13 cellular contexts compared by ENCODE assay signal in the genomic region with DNA sequence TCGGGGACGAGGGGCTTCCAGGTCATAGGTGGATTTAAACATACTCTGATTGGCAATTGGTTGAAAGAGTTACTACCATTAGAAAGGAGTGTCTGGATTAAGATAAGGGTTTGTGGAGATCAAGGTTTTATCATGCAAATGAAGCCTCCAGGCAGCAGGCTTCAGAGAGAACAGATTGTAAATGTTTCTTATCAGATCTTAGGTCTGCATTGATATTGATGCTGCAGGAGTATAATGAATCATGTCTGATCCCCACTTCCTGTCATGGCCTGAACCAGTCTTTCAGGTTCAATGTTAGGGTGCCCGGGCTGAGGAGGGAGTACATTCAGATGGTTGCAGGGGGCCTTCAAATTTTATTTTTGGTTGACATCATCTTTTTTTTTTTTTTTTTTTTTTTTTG. TPM values are rescaled to one million over a fixed set of nuclear protein-coding genes. Genes with fewer than 3 reads are reported as not detected.
DNase-seq lines count a peak whose midpoint lies in the region; ATAC-seq and TF ChIP-seq lines count a peak whose summit lies in the region.
"Had no signal": no experiment of that assay in that cellular context is flagged by ENCODE, and none has a peak within 500 bp of the region (broad histone marks: within the 10 kb centered on the region; RNA-seq: fewer than 3 reads in every experiment).

No MANE protein-coding gene starts in this region.

- H3K27me3 Mint-ChIP-seq in H9 (ENCODE audit: low read depth): no peaks in the 10 kb centered on the region
- no peaks in the 10 kb centered on the region for H3K27me3 Mint-ChIP-seq in WTC11 (ENCODE audit: low read depth)
- peaks cover 3% of the 10 kb centered on the region for H3K27me3 Mint-ChIP-seq in glutamatergic neuron (ENCODE audit: unreplicated experiment)

- no peak overlapping the region for H3K56ac ChIP-seq in H9 (ENCODE audit: insufficient read length, low read depth, low read length)

- no peak overlapping the region for H3T11ph ChIP-seq in H9 (ENCODE audit: low read length)

- H3K27ac Mint-ChIP-seq in H9: peak overlapping the region; percentile 57 to 93 (median 85); a peak in 5 of 7 replicates
- H3K27ac Mint-ChIP-seq in WTC11: peak overlapping the region; percentile 86; the same call in 1 of the 2 replicates
- peak overlapping the region; percentile 64 for H3K27ac Mint-ChIP-seq in glutamatergic neuron (ENCODE audit: unreplicated experiment)

- no peak overlapping the region for H3K18ac ChIP-seq in H9 (ENCODE audit: insufficient read length, low read depth, low read length)

- H3K23me2 ChIP-seq in H9 (ENCODE audit: insufficient read length, low read depth, low read length, poor library complexity, severe bottlenecking): no peaks in the 10 kb centered on the region

- H3K36me3 ChIP-seq in esophagus muscularis mucosa: peaks cover 0 to 22% (median 10%) of the 10 kb centered on the region in 4 donors
- H3K36me3 ChIP-seq: MG63 had no signal

- no peak for TF ChIP-seq EP300 in esophagus muscularis mucosa (IDR thresholded peaks at IDR 0.05)

- no peaks in the 10 kb centered on the region for H3K9me3 Mint-ChIP-seq in H9
- H3K9me3 Mint-ChIP-seq in WTC11: no peaks in the 10 kb centered on the region
- no peaks in the 10 kb centered on the region for H3K9me3 Mint-ChIP-seq in glutamatergic neuron (ENCODE audit: unreplicated experiment)

- H3K9me3 ChIP-seq in H9 (ENCODE audit: control insufficient read depth, low read depth, low read length) (no peaks in the 10 kb centered on the region), esophagus muscularis mucosa (no peaks in the 10 kb centered on the region)
- H3K9me3 ChIP-seq: MG63, thoracic aorta had no signal

- TF ChIP-seq POLR2A in esophagus muscularis mucosa (IDR thresholded peaks at IDR 0.05; ENCODE audit: low read depth): no peak

- H3K4me2 ChIP-seq in H9 (ENCODE audit: insufficient read depth, insufficient read length, low read length): no peak overlapping the region

- ATAC-seq in WTC11 (peak; percentile 40), HG03439 (IDR thresholded peaks at IDR 0.05; ENCODE audit: unreplicated experiment) (no peak)

- H2BK12ac ChIP-seq in H9 (ENCODE audit: insufficient read length, low read depth, low read length): no peak overlapping the region

- peaks cover 32 to 41% of the 10 kb centered on the region in 2 experiments for H3K4me1 Mint-ChIP-seq in H9
- H3K4me1 Mint-ChIP-seq in WTC11: peaks cover 32% of the 10 kb centered on the region
- H3K4me1 Mint-ChIP-seq in glutamatergic neuron (ENCODE audit: low read depth, unreplicated experiment): peaks cover 36% of the 10 kb centered on the region

- DNase-seq in DMS 273 (lab: John Stamatoyannopoulos, UW; ENCODE audit: unreplicated experiment): peak; percentile 18
- DNase-seq in DMS 273 treated with DMSO at 0.1 percent for 48 hours (lab: John Stamatoyannopoulos, UW): no peak
- no peak for DNase-seq in H9
- no peak for DNase-seq in WTC11 (ENCODE audit: low spot score)
- DNase-seq in glutamatergic neuron: no peak
- no peak for DNase-seq in GM13976 (ENCODE audit: low spot score)
- DNase-seq in esophagus muscularis mucosa (ENCODE audit: extremely low spot score): no peak
- DNase-seq: dermis blood vessel endothelial cell, MG63 had no signal

- no peak overlapping the region for H3K9ac ChIP-seq in H9 (ENCODE audit: extremely low read depth, insufficient read length, low read length)

- H2AK5ac ChIP-seq in H9 (ENCODE audit: insufficient read length, low read length): no peak overlapping the region

- H3K4me3 ChIP-seq in esophagus muscularis mucosa: no peak overlapping the region
- H3K4me3 ChIP-seq: MG63, thoracic aorta had no signal

- CTCF ChIA-PET in WTC11 (lab: Charles Lee): no interaction called here

- H3K4me1 ChIP-seq in H9 (ENCODE audit: insufficient read depth, low read length) (peaks cover 2% of the 10 kb centered on the region; the same call in 1 of the 2 replicates), esophagus muscularis mucosa (peaks cover 0 to 13% (median 10%) of the 10 kb centered on the region in 4 donors)

- H2BK5ac ChIP-seq in H9 (ENCODE audit: insufficient read length, low read length): no peak overlapping the region

- H3K27ac ChIP-seq in H9 (ENCODE audit: insufficient read length, low read depth, low read length) (no peak overlapping the region), esophagus muscularis mucosa (replicated peaks in 1 of 4) (no peak overlapping the region)
- H3K27ac ChIP-seq: 22Rv1, HL-60, thoracic aorta had no signal

- intact Hi-C loops in esophagus muscularis mucosa (cut with DNase I): no loop called here

- no peak overlapping the region for H4K8ac ChIP-seq in H9 (replicated peaks; ENCODE audit: insufficient read length, low read depth, low read length)

- no peaks in the 10 kb centered on the region for H3K79me2 ChIP-seq in H9 (ENCODE audit: insufficient read depth, low read length)

- no peak overlapping the region for H2BK120ac ChIP-seq in H9 (ENCODE audit: low read depth, low read length, poor library complexity, severe bottlenecking)

- no peak for TF ChIP-seq CTCF in H9 (conservative IDR thresholded peaks at IDR 0.05)
- no peak for TF ChIP-seq CTCF in WTC11 (IDR thresholded peaks at IDR 0.05)
- no peak for TF ChIP-seq CTCF in glutamatergic neuron (IDR thresholded peaks at IDR 0.05; ENCODE audit: partially characterized antibody, unreplicated experiment)
- TF ChIP-seq CTCF in GM13976 (IDR thresholded peaks at IDR 0.05; ENCODE audit: borderline replicate concordance, control extremely low read depth, extremely low read depth, insufficient read depth, missing control alignments): no peak
- TF ChIP-seq CTCF in esophagus muscularis mucosa (IDR thresholded peaks at IDR 0.05): no peak

- H3K36me3 Mint-ChIP-seq in H9 (ENCODE audit: insufficient read depth in 1 of 3, low read depth in 3 of 3) (peaks cover 0 to 4% (median 4%) of the 10 kb centered on the region in 3 experiments; a peak in 3 of 7 replicates), WTC11 (peaks cover 8% of the 10 kb centered on the region; the same call in 1 of the 2 replicates), glutamatergic neuron (ENCODE audit: unreplicated experiment) (peaks cover 3% of the 10 kb centered on the region)

- H3K4ac ChIP-seq in H9 (ENCODE audit: low read depth, low read length): no peak overlapping the region

- H2AFZ ChIP-seq in H9 (ENCODE audit: low read length): no peak overlapping the region

- no peak overlapping the region for H2BK20ac ChIP-seq in H9 (ENCODE audit: low read depth, low read length, poor library complexity, severe bottlenecking)

- H3K79me1 ChIP-seq in H9 (ENCODE audit: insufficient read depth, low read depth, low read length, poor library complexity, severe bottlenecking): no peaks in the 10 kb centered on the region

- H4K20me1 ChIP-seq in H9 (ENCODE audit: control insufficient read depth, insufficient read depth, insufficient read length): no peaks in the 10 kb centered on the region

- POLR2A ChIA-PET in WTC11 (lab: Charles Lee): no interaction called here

- H4K5ac ChIP-seq in H9 (ENCODE audit: insufficient read length, low read depth, low read length): no peak overlapping the region

- in situ Hi-C loops in GM13976 (cut with MboI; ENCODE audit: low sequenced_read_pairs, unreplicated experiment): no loop called here

- no peak overlapping the region for H4K91ac ChIP-seq in H9 (ENCODE audit: insufficient read length, low read depth, low read length)

- H3K14ac ChIP-seq in H9 (ENCODE audit: insufficient read depth, low read length): no peak overlapping the region

- H3K27me3 ChIP-seq in H9 (ENCODE audit: insufficient read depth, low read length) (no peaks in the 10 kb centered on the region), esophagus muscularis mucosa (no peaks in the 10 kb centered on the region)
- H3K27me3 ChIP-seq: MG63 had no signal

- H3K23ac ChIP-seq in H9 (ENCODE audit: insufficient read length, low read depth, low read length): no peak overlapping the region

- WGBS in H9 (ENCODE audit: extremely low coverage, insufficient read length, low lambda C conversion rate): no CpG with 5 or more reads among the region's 3 CpGs
- 72% methylated on average over 3 of the region's 3 CpGs for WGBS in esophagus muscularis mucosa

- H3K4me3 Mint-ChIP-seq in H9 (peak overlapping the region in 1 of 2 experiments; percentile 66; a peak in 2 of 5 replicates), WTC11 (no peak overlapping the region), glutamatergic neuron (ENCODE audit: unreplicated experiment) (peak overlapping the region; percentile 71)

- no peak overlapping the region for H2BK15ac ChIP-seq in H9 (ENCODE audit: low read depth, low read length)

TF ChIP-seq in WTC11, 78 proteins besides CTCF, POLR2A, EP300 and RAD21 (continues in another document):
- TF ChIP-seq ZNF416 (CRISPR knock-in tag; IDR thresholded peaks at IDR 0.05) (no peak), NR3C1 (CRISPR knock-in tag; conservative IDR thresholded peaks at IDR 0.05; ENCODE audit: low read depth) (no peak), CBFB (CRISPR knock-in tag; IDR thresholded peaks at IDR 0.05; ENCODE audit: low read depth) (no peak), SOX15 (CRISPR knock-in tag; IDR thresholded peaks at IDR 0.05) (no peak), ZNF423 (CRISPR knock-in tag; IDR thresholded peaks at IDR 0.05) (no peak), NFATC4 (CRISPR knock-in tag; IDR thresholded peaks at IDR 0.05) (no peak), MYBL2 (CRISPR knock-in tag; IDR thresholded peaks at IDR 0.05) (no peak)
- TF ChIP-seq, protein P1, sequence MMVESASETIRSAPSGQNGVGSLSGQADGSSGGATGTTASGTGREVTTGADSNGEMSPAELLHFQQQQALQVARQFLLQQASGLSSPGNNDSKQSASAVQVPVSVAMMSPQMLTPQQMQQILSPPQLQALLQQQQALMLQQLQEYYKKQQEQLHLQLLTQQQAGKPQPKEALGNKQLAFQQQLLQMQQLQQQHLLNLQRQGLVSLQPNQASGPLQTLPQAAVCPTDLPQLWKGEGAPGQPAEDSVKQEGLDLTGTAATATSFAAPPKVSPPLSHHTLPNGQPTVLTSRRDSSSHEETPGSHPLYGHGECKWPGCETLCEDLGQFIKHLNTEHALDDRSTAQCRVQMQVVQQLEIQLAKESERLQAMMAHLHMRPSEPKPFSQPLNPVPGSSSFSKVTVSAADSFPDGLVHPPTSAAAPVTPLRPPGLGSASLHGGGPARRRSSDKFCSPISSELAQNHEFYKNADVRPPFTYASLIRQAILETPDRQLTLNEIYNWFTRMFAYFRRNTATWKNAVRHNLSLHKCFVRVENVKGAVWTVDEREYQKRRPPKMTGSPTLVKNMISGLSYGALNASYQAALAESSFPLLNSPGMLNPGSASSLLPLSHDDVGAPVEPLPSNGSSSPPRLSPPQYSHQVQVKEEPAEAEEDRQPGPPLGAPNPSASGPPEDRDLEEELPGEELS (CRISPR knock-in tag; IDR thresholded peaks at IDR 0.05): no peak

RNA-seq across cellular contexts. Expression of a gene that starts 51.4 kb away (rescaled TPM):
- total RNA-seq in H9 (2021): 4.5 and 4.7 TPM in 2 replicates
- total RNA-seq in WTC11 (2021): 15.7 to 17.9 TPM (median 17.4 TPM) in 3 replicates
- total RNA-seq in glutamatergic neuron (ENCODE audit: unreplicated experiment): 16.7 TPM
- total RNA-seq in esophagus muscularis mucosa: 10 to 100 TPM; 30.5 to 69.3 (median 40.0) TPM
